22 cellular contexts compared by ENCODE assay signal in the genomic region with DNA sequence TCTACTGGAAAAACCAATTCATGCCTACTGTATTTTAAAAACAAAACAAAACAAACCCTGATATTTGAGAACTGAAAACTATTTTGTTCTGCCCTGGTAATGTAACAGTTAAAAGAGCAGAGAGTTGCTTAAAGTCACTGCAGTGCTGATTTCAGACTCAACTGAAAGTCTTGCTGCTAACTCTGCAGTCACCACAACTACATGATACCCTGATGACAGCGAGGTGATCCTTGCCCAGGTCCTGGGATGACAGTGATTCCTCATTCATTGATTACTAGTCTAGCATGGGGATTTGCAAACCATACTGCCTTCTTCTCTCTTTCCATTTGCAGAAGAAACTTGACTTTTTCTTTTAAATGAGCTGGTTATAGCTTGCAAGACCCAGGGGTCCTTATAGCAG.
DNase-seq lines count a peak whose midpoint lies in the region; ATAC-seq, FAIRE-seq and TF ChIP-seq lines count a peak whose summit lies in the region.
"Had no signal": no experiment of that assay in that cellular context is flagged by ENCODE, and none has a peak within 500 bp of the region (broad histone marks: within the 10 kb centered on the region; RNA-seq: fewer than 3 reads in every experiment).

No MANE protein-coding gene starts in this region.

- TF ChIP-seq EP300 in HepG2 (IDR thresholded peaks at IDR 0.05; ENCODE audit: low read depth in 2 of 2, low read length in 2 of 2) (no peak), HepG2 (CRISPR knock-in tag; IDR thresholded peaks at IDR 0.05; ENCODE audit: borderline replicate concordance) (no peak)

- POLR2A ChIA-PET in HepG2 (lab: Yijun Ruan, JAX), result no interaction called here
- POLR2A ChIA-PET in PC-9 (lab: Charles Lee; ENCODE audit: unreplicated experiment), result no interaction called here

- H3K9ac ChIP-seq in HepG2 (ENCODE audit: insufficient read depth, low read depth, low read length), result no peak overlapping the region
- H3K9ac ChIP-seq: BLaER1 treated with 17β-estradiol and CSF1 and Interleukin-3, amounts not matched to agents 10 nM and 100 nM had no signal

- TF ChIP-seq CTCF in right lobe of liver (IDR thresholded peaks at IDR 0.05) (no peak), HepG2 (CRISPR knock-in tag; IDR thresholded peaks at IDR 0.05) (no peak), PC-9 (conservative IDR thresholded peaks at IDR 0.05) (no peak)

- no TSS peak for BruUV-seq in HepG2 (replicated peaks; lab: Mats Ljungman, UMichigan)
- no TSS peak for BruUV-seq in PC-9 (replicated peaks; lab: Mats Ljungman, UMichigan)

- CTCF ChIA-PET in HepG2 (lab: Yijun Ruan, JAX; ENCODE audit: low intra/inter-chr PET ratio, low total read pairs), result no interaction called here
- CTCF ChIA-PET in PC-9 (lab: Charles Lee), result no interaction called here

- H3K9me3 ChIP-seq in right lobe of liver (no peaks in the 10 kb centered on the region), HepG2 (ENCODE audit: low read length) (no peaks in the 10 kb centered on the region), PC-9 (ENCODE audit: insufficient read depth, low read depth) (no peaks in the 10 kb centered on the region), small intestine (ENCODE audit: control insufficient read depth, low read depth) (no peaks in the 10 kb centered on the region)
- H3K9me3 ChIP-seq: A549; BE2C; BLaER1 treated with 17β-estradiol and CSF1 and Interleukin-3, amounts not matched to agents 10 nM and 100 nM; HAP-1 had no signal

- no peaks in the 10 kb centered on the region for H3F3A ChIP-seq in PC-9 (ENCODE audit: insufficient read depth, low read depth)

- no peak for TF ChIP-seq POLR2A in right lobe of liver (IDR thresholded peaks at IDR 0.05)
- no peak for TF ChIP-seq POLR2A in HepG2 (IDR thresholded peaks at IDR 0.05; ENCODE audit: insufficient read depth in 1 of 2, low read depth in 2 of 2, low read length in 2 of 2)

- H3K27ac ChIP-seq in right lobe of liver (no peak overlapping the region), HepG2 (ENCODE audit: extremely low read length, insufficient read depth, low read length) (no peak overlapping the region), PC-9 (no peak overlapping the region), small intestine (ENCODE audit: low read depth in 1 of 2, low read length in 1 of 2) (no peak overlapping the region)
- H3K27ac ChIP-seq: A549; BLaER1 treated with 17β-estradiol and CSF1 and Interleukin-3, amounts not matched to agents 10 nM and 100 nM had no signal

- H3K27me3 ChIP-seq in right lobe of liver, result no peaks in the 10 kb centered on the region
- no peaks in the 10 kb centered on the region; a peak in 1 of 5 replicates for H3K27me3 ChIP-seq in HepG2 (ENCODE audit: control insufficient read depth in 1 of 2, insufficient read depth in 2 of 2, low read length in 2 of 2)
- no peaks in the 10 kb centered on the region for H3K27me3 ChIP-seq in PC-9 (ENCODE audit: insufficient read depth, low read depth)
- no peaks in the 10 kb centered on the region for H3K27me3 ChIP-seq in small intestine (ENCODE audit: control insufficient read depth in 2 of 2, insufficient read depth in 2 of 2, low read length in 2 of 2)
- H3K27me3 ChIP-seq: BE2C; BLaER1 treated with 17β-estradiol and CSF1 and Interleukin-3, amounts not matched to agents 10 nM and 100 nM had no signal

- DNase-seq in right lobe of liver (no peak), HepG2 (ENCODE audit: low spot score) (no peak), PC-9 (no peak), small intestine (peak; percentile 51), SIG-M5 (lab: John Stamatoyannopoulos, UW) (no peak)
- DNase-seq: 8988T; ACHN; AML-193; BE2C; Calu3; CD4-positive, alpha-beta memory T cell; COR-L47; DMS53; DMS79 treated with DMSO at 0.1 percent for 48 hours; GOT3; HFFc6 had no signal

- H2AFZ ChIP-seq in HepG2 (ENCODE audit: low read length) (no peak overlapping the region), PC-9 (peak overlapping the region; percentile 41; the same call in 1 of the 2 replicates)

- ATAC-seq in right lobe of liver (peak in 3 of 4 donors; percentile 41 to 50 (median 48)), HepG2 (no peak), GM19455 (IDR thresholded peaks at IDR 0.05; ENCODE audit: unreplicated experiment) (no peak)
- ATAC-seq: A549, GM12878 had no signal

- H3K4me2 ChIP-seq in HepG2 (ENCODE audit: low read depth, low read length) (no peak overlapping the region), PC-9 (no peak overlapping the region)
- H3K4me2 ChIP-seq: A549; BLaER1 treated with 17β-estradiol and CSF1 and Interleukin-3, amounts not matched to agents 10 nM and 100 nM had no signal

- H4K20me1 ChIP-seq in HepG2 (ENCODE audit: insufficient read depth, low read length) (no peaks in the 10 kb centered on the region), PC-9 (ENCODE audit: insufficient read depth) (no peaks in the 10 kb centered on the region)
- H4K20me1 ChIP-seq: BLaER1 treated with 17β-estradiol and CSF1 and Interleukin-3, amounts not matched to agents 10 nM and 100 nM had no signal

- H3K4me1 ChIP-seq in right lobe of liver, result peaks cover 0 to 32% (median 11%) of the 10 kb centered on the region in 4 donors
- H3K4me1 ChIP-seq in HepG2 (ENCODE audit: insufficient read depth, low read length), result no peaks in the 10 kb centered on the region
- H3K4me1 ChIP-seq in PC-9 (replicated peaks; ENCODE audit: insufficient read depth), result no peaks in the 10 kb centered on the region
- peaks cover 0 to 5% of the 10 kb centered on the region in 2 donors for H3K4me1 ChIP-seq in small intestine (ENCODE audit: control insufficient read depth in 2 of 2, insufficient read depth in 1 of 2, low read depth in 1 of 2, low read length in 1 of 2)
- H3K4me1 ChIP-seq: A549; BE2C; BLaER1 treated with 17β-estradiol and CSF1 and Interleukin-3, amounts not matched to agents 10 nM and 100 nM had no signal

- in situ Hi-C loops in HepG2 (cut with HindIII; ENCODE audit: extremely low pct_ligation_motif_present, low pct_unique_long_range_greater_than_20kb), result no loop called here

- H3K36me3 ChIP-seq in right lobe of liver (no peaks in the 10 kb centered on the region), HepG2 (replicated peaks in 1 of 2; ENCODE audit: control insufficient read depth in 1 of 2, insufficient read depth in 2 of 2, low read length in 2 of 2) (no peaks in the 10 kb centered on the region), PC-9 (ENCODE audit: low read depth) (no peaks in the 10 kb centered on the region), small intestine (ENCODE audit: control insufficient read depth in 2 of 2, insufficient read depth in 2 of 2, low read length in 2 of 2) (peaks cover 0 to 12% of the 10 kb centered on the region in 2 donors)
- H3K36me3 ChIP-seq: BE2C, HAP-1 had no signal

- FAIRE-seq in HepG2 (lab: Jason Lieb, UNC) (no peak), small intestine (lab: Jason Lieb, UNC) (no peak)
- FAIRE-seq: A549, GM12878, GM19239 had no signal

- intact Hi-C loops in right lobe of liver (cut with DNase I), result no loop called here
- intact Hi-C loops in HepG2 (cut with micrococcal nuclease; ENCODE audit: unreplicated experiment), result no loop called here
- intact Hi-C loops in PC-9 (cut with micrococcal nuclease; ENCODE audit: unreplicated experiment), result no loop called here

- 0 out of 2 replicates have a peak, but pooled peaks cover 4% of the 10 kb centered on the region for H3K9me2 ChIP-seq in PC-9 (ENCODE audit: insufficient read depth)

- TF ChIP-seq RAD21 in HepG2 (CRISPR knock-in tag; IDR thresholded peaks at IDR 0.05), result no peak

- WGBS in right lobe of liver (ENCODE audit: insufficient coverage, low coverage, low lambda C conversion rate, missing lambda C conversion rate), result 23% methylated on average over 1 of the region's 1 CpG
- 0% methylated on average over 1 of the region's 1 CpG for WGBS in HepG2 (ENCODE audit: low lambda C conversion rate)
- WGBS in small intestine, 3 donors, result 37 to 56% (median 50%) methylated on average over 1 of the region's 1 CpG

- H3K4me3 ChIP-seq in right lobe of liver (no peak overlapping the region), HepG2 (replicated peaks in 1 of 3; ENCODE audit: insufficient read depth in 1 of 3, low read depth in 2 of 3, low read length in 3 of 3) (no peak overlapping the region), PC-9 (no peak overlapping the region), small intestine (ENCODE audit: low read depth in 1 of 2, low read length in 2 of 2) (no peak overlapping the region)
- H3K4me3 ChIP-seq: A549; BLaER1 treated with 17β-estradiol and CSF1 and Interleukin-3, amounts not matched to agents 10 nM and 100 nM; GM12878; HAP-1 had no signal

- no peaks in the 10 kb centered on the region for H3K79me2 ChIP-seq in HepG2 (ENCODE audit: insufficient read depth, low read length)
- H3K79me2 ChIP-seq in PC-9 (ENCODE audit: low read depth), result no peaks in the 10 kb centered on the region

TF ChIP-seq in HepG2, 621 proteins besides CTCF, POLR2A, EP300 and RAD21 (continues in another document):
- TF ChIP-seq ZNF629 (CRISPR knock-in tag; conservative IDR thresholded peaks at IDR 0.05) (no peak), ZNF557 (CRISPR knock-in tag; IDR thresholded peaks at IDR 0.05) (no peak), EZH2 (conservative IDR thresholded peaks at IDR 0.05; ENCODE audit: low read depth, low read length) (no peak), ZNF30 (CRISPR knock-in tag; IDR thresholded peaks at IDR 0.05) (no peak)
- TF ChIP-seq, protein P1, sequence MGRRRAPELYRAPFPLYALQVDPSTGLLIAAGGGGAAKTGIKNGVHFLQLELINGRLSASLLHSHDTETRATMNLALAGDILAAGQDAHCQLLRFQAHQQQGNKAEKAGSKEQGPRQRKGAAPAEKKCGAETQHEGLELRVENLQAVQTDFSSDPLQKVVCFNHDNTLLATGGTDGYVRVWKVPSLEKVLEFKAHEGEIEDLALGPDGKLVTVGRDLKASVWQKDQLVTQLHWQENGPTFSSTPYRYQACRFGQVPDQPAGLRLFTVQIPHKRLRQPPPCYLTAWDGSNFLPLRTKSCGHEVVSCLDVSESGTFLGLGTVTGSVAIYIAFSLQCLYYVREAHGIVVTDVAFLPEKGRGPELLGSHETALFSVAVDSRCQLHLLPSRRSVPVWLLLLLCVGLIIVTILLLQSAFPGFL (CRISPR knock-in tag; IDR thresholded peaks at IDR 0.05), result no peak

Comparison
In these comparisons a context has a peak if more than half of its experiments do, and no peak if none do; other contexts are left out.
1. ATAC-seq: peak in right lobe of liver (3 of 4); none in HepG2 (single experiment) and GM19455 (single experiment).